ENCODE assay signal across 1 cellular context in the genomic region with DNA sequence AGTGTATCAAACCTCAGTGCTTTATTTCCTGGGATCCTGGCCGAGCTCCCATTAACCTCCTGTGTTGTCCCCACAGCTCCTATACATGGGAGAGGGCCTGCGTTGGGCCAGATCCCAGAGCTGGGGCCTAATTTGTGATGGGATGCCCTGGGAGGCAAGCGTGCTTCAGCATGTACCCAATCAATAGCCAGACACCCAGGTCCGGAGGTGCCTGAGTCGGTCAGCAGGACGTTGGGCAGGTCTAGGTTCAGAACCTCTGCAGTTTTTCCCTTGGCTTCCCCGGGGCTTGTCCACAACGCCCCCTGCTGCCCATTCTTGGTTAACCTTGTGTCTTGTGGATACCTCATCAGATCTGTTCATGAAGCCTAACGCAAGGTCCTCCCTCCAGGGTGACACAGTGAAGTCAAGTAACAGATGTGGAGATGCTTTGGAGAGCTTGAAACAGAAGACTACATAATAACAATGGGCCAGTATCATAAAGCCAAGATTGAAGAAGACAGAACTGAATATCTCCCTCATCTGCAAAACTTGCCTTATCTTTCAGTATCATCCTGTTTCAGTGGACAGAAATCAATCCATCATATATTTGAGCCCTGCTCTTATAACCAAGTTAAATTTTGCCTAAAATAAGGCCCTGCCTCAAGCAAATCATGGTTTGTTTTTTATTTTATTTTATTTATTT.
TF ChIP-seq lines count a peak whose summit lies in the region.

No MANE protein-coding gene starts in this region.

TF ChIP-seq in SK-N-SH, 30 proteins besides CTCF, POLR2A, EP300 and RAD21:
- TF ChIP-seq SMC3 (IDR thresholded peaks at IDR 0.05; ENCODE audit: low read depth, low read length): peak; percentile 78
